ENCODE assay signal across 18 cellular contexts in the genomic region with DNA sequence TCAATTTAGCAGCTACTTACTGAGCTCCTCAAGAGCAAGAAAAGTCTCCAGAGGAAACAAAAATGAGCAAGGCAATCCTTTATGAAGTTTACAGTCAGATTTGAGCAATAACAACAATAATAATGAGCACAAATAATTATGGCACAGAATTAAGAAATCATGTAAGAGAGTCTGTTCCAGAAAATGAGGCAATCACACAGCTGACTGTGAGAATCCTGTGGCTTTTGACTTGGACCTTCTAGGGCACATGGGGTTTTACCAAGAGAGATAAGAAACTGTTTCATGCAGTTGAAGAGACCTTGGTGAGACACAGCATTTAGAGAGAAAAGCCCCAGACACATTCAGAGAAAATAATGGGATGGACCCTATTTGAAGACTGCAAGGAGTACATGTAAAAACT.
DNase-seq lines count a peak whose midpoint lies in the region; ATAC-seq lines count a peak whose summit lies in the region.
"Had no signal": no experiment of that assay in that cellular context is flagged by ENCODE, and none has a peak within 500 bp of the region (broad histone marks: within the 10 kb centered on the region; RNA-seq: fewer than 3 reads in every experiment).

No MANE protein-coding gene starts in this region.

- in situ Hi-C loops in G401 (cut with HindIII; ENCODE audit: low sequenced_read_pairs), result no loop called here

- peaks cover 0 to 7% (median 0%) of the 10 kb centered on the region in 10 experiments; a peak in 1 of 20 replicates for H3K4me1 ChIP-seq in BLaER1 treated with 17β-estradiol and CSF1 and Interleukin-3, amounts not matched to agents 10 nM and 100 nM
- H3K4me1 ChIP-seq in mesenchymal stem cell (ENCODE audit: control insufficient read depth, insufficient read depth, low read depth, low read length), result no peaks in the 10 kb centered on the region

- H2AK5ac ChIP-seq in mesenchymal stem cell (ENCODE audit: low read length, severe bottlenecking), result no peak overlapping the region

- H3K18ac ChIP-seq in mesenchymal stem cell (ENCODE audit: low read depth in 1 of 2, low read length in 2 of 2), result no peak overlapping the region

- H4K91ac ChIP-seq in mesenchymal stem cell (ENCODE audit: low read length), result no peak overlapping the region

- no peak for ATAC-seq in GM19455 (IDR thresholded peaks at IDR 0.05; ENCODE audit: unreplicated experiment)
- no peak for ATAC-seq in HG02973 (IDR thresholded peaks at IDR 0.05; ENCODE audit: unreplicated experiment)

- no peak overlapping the region for H4K8ac ChIP-seq in mesenchymal stem cell (ENCODE audit: low read length)

- no peak overlapping the region for H2BK15ac ChIP-seq in mesenchymal stem cell (ENCODE audit: low read depth, poor library complexity, severe bottlenecking)

- no peak overlapping the region for H2AFZ ChIP-seq in mesenchymal stem cell (ENCODE audit: low read depth, low read length)

- H3K4me3 ChIP-seq in BLaER1 treated with 17β-estradiol and CSF1 and Interleukin-3, amounts not matched to agents 10 nM and 100 nM, result no peak overlapping the region
- no peak overlapping the region for H3K4me3 ChIP-seq in mesenchymal stem cell (ENCODE audit: insufficient read depth in 1 of 2, low read depth in 1 of 2, low read length in 2 of 2)

- H4K20me1 ChIP-seq in BLaER1 treated with 17β-estradiol and CSF1 and Interleukin-3, amounts not matched to agents 10 nM and 100 nM, result no peaks in the 10 kb centered on the region

- no peak overlapping the region for H3K23ac ChIP-seq in mesenchymal stem cell (ENCODE audit: low read length in 2 of 2)

- H2BK120ac ChIP-seq in mesenchymal stem cell (ENCODE audit: low read depth, low read length), result no peak overlapping the region

- peak overlapping the region in 6 of 11 experiments; percentile 6 to 31 (median 8); a peak in 4 of 22 replicates for H3K4me2 ChIP-seq in BLaER1 treated with 17β-estradiol and CSF1 and Interleukin-3, amounts not matched to agents 10 nM and 100 nM
- H3K4me2 ChIP-seq in mesenchymal stem cell (ENCODE audit: low read length, poor library complexity, severe bottlenecking), result no peak overlapping the region
- H3K4me2 ChIP-seq: SK-N-SH had no signal

- no peaks in the 10 kb centered on the region for H3K36me3 ChIP-seq in BLaER1 treated with 17β-estradiol and CSF1 and Interleukin-3, amounts not matched to agents 10 nM and 100 nM
- no peaks in the 10 kb centered on the region for H3K36me3 ChIP-seq in mesenchymal stem cell (ENCODE audit: control insufficient read depth in 1 of 2, insufficient read depth in 2 of 2, low read depth in 1 of 2, low read length in 2 of 2)

- H3K4ac ChIP-seq in mesenchymal stem cell (ENCODE audit: low read depth in 1 of 2, low read length in 2 of 2), result no peak overlapping the region

- H3K27me3 ChIP-seq in BLaER1 treated with 17β-estradiol and CSF1 and Interleukin-3, amounts not matched to agents 10 nM and 100 nM, result no peaks in the 10 kb centered on the region
- H3K27me3 ChIP-seq in mesenchymal stem cell (ENCODE audit: control insufficient read depth in 1 of 2, insufficient read depth in 1 of 2, low read length in 2 of 2), result no peaks in the 10 kb centered on the region

- no peak overlapping the region for H3K14ac ChIP-seq in mesenchymal stem cell (ENCODE audit: low read length in 2 of 2)

- H3K9ac ChIP-seq in BLaER1 treated with 17β-estradiol and CSF1 and Interleukin-3, amounts not matched to agents 10 nM and 100 nM, result no peak overlapping the region
- no peak overlapping the region for H3K9ac ChIP-seq in mesenchymal stem cell (ENCODE audit: low read length)
- H3K9ac ChIP-seq: SK-N-SH had no signal

- DNase-seq in OCI-M1 (lab: John Stamatoyannopoulos, UW), result peak; percentile 70
- DNase-seq in fibroblast of gingiva (ENCODE audit: low read depth), result peak; percentile 51
- DNase-seq in mesenchymal stem cell, result peak; percentile 1
- no peak for DNase-seq in G401 (ENCODE audit: low spot score)
- DNase-seq in DMS114 treated with DMSO at 0.1 percent for 48 hours (lab: John Stamatoyannopoulos, UW; ENCODE audit: unreplicated experiment), result no peak
- DNase-seq: COR-L47, EL, H7, NCI-H1436, NCI-H2029 treated with DMSO at 0.1 percent for 48 hours, NCI-H2171 treated with DMSO at 0.1 percent for 48 hours, NCI-H510A, NCI-H774, SHP77, SK-N-SH had no signal

- H3K79me1 ChIP-seq in mesenchymal stem cell (replicated peaks; ENCODE audit: low read length, poor library complexity, severe bottlenecking), result no peaks in the 10 kb centered on the region

- no peak overlapping the region for H2BK5ac ChIP-seq in mesenchymal stem cell (ENCODE audit: low read depth, low read length, poor library complexity, severe bottlenecking)

- no peak overlapping the region for H3K27ac ChIP-seq in BLaER1 treated with 17β-estradiol and CSF1 and Interleukin-3, amounts not matched to agents 10 nM and 100 nM
- H3K27ac ChIP-seq in mesenchymal stem cell (ENCODE audit: low read length, poor library complexity, severe bottlenecking), result no peak overlapping the region

- no peak overlapping the region for H2BK12ac ChIP-seq in mesenchymal stem cell (ENCODE audit: low read length in 2 of 2)

- H3K9me3 ChIP-seq in BLaER1 treated with 17β-estradiol and CSF1 and Interleukin-3, amounts not matched to agents 10 nM and 100 nM (replicated peaks in 1 of 11), result no peaks in the 10 kb centered on the region
- H3K9me3 ChIP-seq in mesenchymal stem cell (ENCODE audit: control insufficient read depth, low read length), result no peaks in the 10 kb centered on the region
- H3K9me3 ChIP-seq: SK-N-SH had no signal

Comparison
In these comparisons a context has a peak if more than half of its experiments do, and no peak if none do; other contexts are left out.
1. DNase-seq: peak in OCI-M1 (single experiment), fibroblast of gingiva (single experiment) and mesenchymal stem cell (single experiment); none in G401 (single experiment) and DMS114 treated with DMSO at 0.1 percent for 48 hours (single experiment).